9 cellular contexts compared by ENCODE assay signal in genomic region chr4:41120297-41121217, GRCh38.
DNase-seq lines count a peak whose midpoint lies in the region; ATAC-seq and TF ChIP-seq lines count a peak whose summit lies in the region.
"Had no signal": no experiment of that assay in that cellular context is flagged by ENCODE, and none has a peak within 500 bp of the region (broad histone marks: within the 10 kb centered on the region; RNA-seq: fewer than 3 reads in every experiment).

No MANE protein-coding gene starts in this region.

- H3K4me3 ChIP-seq in left lung (no peak overlapping the region), suprapubic skin (peak overlapping the region; percentile 21), BE2C (ENCODE audit: low read depth, low read length) (no peak overlapping the region)

- TF ChIP-seq CTCF in left lung (IDR thresholded peaks at IDR 0.05) (no peak), suprapubic skin (IDR thresholded peaks at IDR 0.05) (no peak), BE2C (IDR thresholded peaks at IDR 0.05; ENCODE audit: low read depth, low read length) (no peak)

- H3K27me3 Mint-ChIP-seq in immature natural killer cell (ENCODE audit: low read depth in 3 of 3) = peaks cover 4 to 10% (median 6%) of the 10 kb centered on the region in 3 donors

- intact Hi-C loops in left lung (cut with DNase I) = no loop called here

- H3K36me3 Mint-ChIP-seq in immature natural killer cell = no peaks in the 10 kb centered on the region

- H3K27ac ChIP-seq in cingulate gyrus (ENCODE audit: low read depth, low read length) (peak overlapping the region; percentile 62), left lung (peak overlapping the region; percentile 38 to 40), suprapubic skin (peak overlapping the region; percentile 86)

- H3K9me3 ChIP-seq in left lung = no peaks in the 10 kb centered on the region
- H3K9me3 ChIP-seq in suprapubic skin = no peaks in the 10 kb centered on the region
- H3K9me3 ChIP-seq in BE2C = no peaks in the 10 kb centered on the region

- no peaks in the 10 kb centered on the region for H3K27me3 ChIP-seq in left lung
- H3K27me3 ChIP-seq in suprapubic skin = no peaks in the 10 kb centered on the region
- H3K27me3 ChIP-seq in BE2C = no peaks in the 10 kb centered on the region

- 21% methylated on average over 12 of the region's 12 CpGs for WGBS in suprapubic skin

- H3K27ac Mint-ChIP-seq in immature natural killer cell = no peak overlapping the region

- DNase-seq in NOMO-1 treated with DMSO at 0.1 percent for 48 hours (lab: John Stamatoyannopoulos, UW; ENCODE audit: unreplicated experiment) (peak; percentile 66), left lung (peak in 1 of 2 donors; percentile 59), suprapubic skin (ENCODE audit: low spot score in 2 of 2) (peak in 1 of 2 donors; percentile 70), GDM1 (lab: John Stamatoyannopoulos, UW) (no peak), immature natural killer cell (no peak), BE2C (no peak), kidney glomerular epithelial cell (lab: John Stamatoyannopoulos, UW) (no peak)
- DNase-seq: stimulated activated CD4-positive, alpha-beta T cell treated with anti-CD3 and anti-CD28 coated beads, Interleukin-4, amount 100 ng/mL, for 24 hours had no signal

- TF ChIP-seq EP300 in suprapubic skin (IDR thresholded peaks at IDR 0.05) = no peak

- H3K4me1 Mint-ChIP-seq in immature natural killer cell = no peaks in the 10 kb centered on the region

- TF ChIP-seq POLR2A in suprapubic skin (IDR thresholded peaks at IDR 0.05) = no peak

- peaks cover 0 to 6% (median under 1%) of the 10 kb centered on the region in 6 donors for H3K9me3 Mint-ChIP-seq in immature natural killer cell

- no peak overlapping the region for H3K4me3 Mint-ChIP-seq in immature natural killer cell

- peak; percentile 78 for ATAC-seq in left lung

- no peaks in the 10 kb centered on the region for H3K4me1 ChIP-seq in left lung
- peaks cover 50% of the 10 kb centered on the region for H3K4me1 ChIP-seq in suprapubic skin
- H3K4me1 ChIP-seq in BE2C = no peaks in the 10 kb centered on the region

- H3K36me3 ChIP-seq in left lung (no peaks in the 10 kb centered on the region), suprapubic skin (no peaks in the 10 kb centered on the region), BE2C (no peaks in the 10 kb centered on the region)
